Comparison of ENCODE assay signal across 1 cellular context in genomic region chr1:157163273-157164127, GRCh38.
TF ChIP-seq lines count a peak whose summit lies in the region.

No MANE protein-coding gene starts in this region.

TF ChIP-seq in K562, 482 proteins besides CTCF, POLR2A, EP300 and RAD21 (continued from another document and continues in another):
- TF ChIP-seq PRDM10 (IDR thresholded peaks at IDR 0.05; ENCODE audit: partially characterized antibody): no peak
- no peak for TF ChIP-seq HSF4 (CRISPR knock-in tag; IDR thresholded peaks at IDR 0.05; ENCODE audit: borderline replicate concordance)
- TF ChIP-seq ZNF740 (CRISPR knock-in tag; IDR thresholded peaks at IDR 0.05): no peak
- TF ChIP-seq ZNF740 (tag; IDR thresholded peaks at IDR 0.05): no peak
- TF ChIP-seq BCL6 (CRISPR knock-in tag; IDR thresholded peaks at IDR 0.05): no peak
- TF ChIP-seq JUNB (CRISPR knock-in tag; conservative IDR thresholded peaks at IDR 0.05): no peak
- no peak for TF ChIP-seq E2F4 (CRISPR knock-in tag; IDR thresholded peaks at IDR 0.05; ENCODE audit: low read depth)
- no peak for TF ChIP-seq CHD7 (IDR thresholded peaks at IDR 0.05; ENCODE audit: low read depth, low read length)
- no peak for TF ChIP-seq FOXJ3 (CRISPR knock-in tag; IDR thresholded peaks at IDR 0.05)
- TF ChIP-seq YY1 (IDR thresholded peaks at IDR 0.05; ENCODE audit: borderline replicate concordance in 1 of 3, control insufficient read depth in 1 of 3, extremely low read depth in 1 of 3, insufficient read depth in 3 of 3, insufficient read length in 1 of 3, insufficient replicate concordance in 2 of 3, low read depth in 1 of 3, low read length in 2 of 3): no peak
- no peak for TF ChIP-seq E2F3 (CRISPR knock-in tag; IDR thresholded peaks at IDR 0.05)
- no peak for TF ChIP-seq ZBTB9 (CRISPR knock-in tag; IDR thresholded peaks at IDR 0.05)
- no peak for TF ChIP-seq ADNP (tag; IDR thresholded peaks at IDR 0.05)
- no peak for TF ChIP-seq FOS (IDR thresholded peaks at IDR 0.05; ENCODE audit: extremely low read depth, insufficient read length)
- no peak for TF ChIP-seq CSDE1 (IDR thresholded peaks at IDR 0.05)
- TF ChIP-seq HNRNPH1 (optimal IDR thresholded peaks at IDR 0.05; ENCODE audit: low read depth, low read length): no peak
- no peak for TF ChIP-seq THAP7 (CRISPR knock-in tag; IDR thresholded peaks at IDR 0.05)
- TF ChIP-seq U2AF1 (optimal IDR thresholded peaks at IDR 0.05; ENCODE audit: low read depth, low read length): no peak
- TF ChIP-seq XRCC4 (IDR thresholded peaks at IDR 0.05; ENCODE audit: extremely low read depth, insufficient read depth, insufficient read length): no peak
- TF ChIP-seq ZNF586 (CRISPR knock-in tag; conservative IDR thresholded peaks at IDR 0.05): no peak
- TF ChIP-seq YBX1 (IDR thresholded peaks at IDR 0.05): no peak
- TF ChIP-seq NRF1 (conservative IDR thresholded peaks at IDR 0.05 in 1 of 2, IDR thresholded peaks at IDR 0.05 in 1 of 2): peak; percentile 37 to 62; a peak in 3 of 4 replicates
- TF ChIP-seq ZBED1 (IDR thresholded peaks at IDR 0.05): no peak
- no peak for TF ChIP-seq KLF6 (CRISPR knock-in tag; IDR thresholded peaks at IDR 0.05; ENCODE audit: borderline replicate concordance)
- TF ChIP-seq AFF4 (CRISPR knock-in tag; IDR thresholded peaks at IDR 0.05): no peak
- TF ChIP-seq ELK3 (CRISPR knock-in tag; IDR thresholded peaks at IDR 0.05): no peak
- TF ChIP-seq ZNF766 (CRISPR knock-in tag; conservative IDR thresholded peaks at IDR 0.05): no peak
- no peak for TF ChIP-seq ZNF583 (CRISPR knock-in tag; IDR thresholded peaks at IDR 0.05)
- TF ChIP-seq CHD4 (IDR thresholded peaks at IDR 0.05; ENCODE audit: insufficient read depth, insufficient replicate concordance, low read depth, low read length, poor library complexity, severe bottlenecking): no peak
- TF ChIP-seq POU5F1 (IDR thresholded peaks at IDR 0.05; ENCODE audit: borderline replicate concordance, low read depth, low read length, partially characterized antibody): no peak
- peak; percentile 29; the same call in 1 of the 2 replicates for TF ChIP-seq L3MBTL2 (IDR thresholded peaks at IDR 0.05)
- no peak for TF ChIP-seq ZNF212 (CRISPR knock-in tag; IDR thresholded peaks at IDR 0.05)
- no peak for TF ChIP-seq SLC30A9 (CRISPR knock-in tag; IDR thresholded peaks at IDR 0.05)
- no peak for TF ChIP-seq MCM3 (IDR thresholded peaks at IDR 0.05)
- no peak for TF ChIP-seq ZNF282 (CRISPR knock-in tag; IDR thresholded peaks at IDR 0.05)
- TF ChIP-seq CCNT2 (IDR thresholded peaks at IDR 0.05; ENCODE audit: borderline replicate concordance, extremely low read depth, insufficient read length, low read depth, low read length): no peak
